In the genomic region with DNA sequence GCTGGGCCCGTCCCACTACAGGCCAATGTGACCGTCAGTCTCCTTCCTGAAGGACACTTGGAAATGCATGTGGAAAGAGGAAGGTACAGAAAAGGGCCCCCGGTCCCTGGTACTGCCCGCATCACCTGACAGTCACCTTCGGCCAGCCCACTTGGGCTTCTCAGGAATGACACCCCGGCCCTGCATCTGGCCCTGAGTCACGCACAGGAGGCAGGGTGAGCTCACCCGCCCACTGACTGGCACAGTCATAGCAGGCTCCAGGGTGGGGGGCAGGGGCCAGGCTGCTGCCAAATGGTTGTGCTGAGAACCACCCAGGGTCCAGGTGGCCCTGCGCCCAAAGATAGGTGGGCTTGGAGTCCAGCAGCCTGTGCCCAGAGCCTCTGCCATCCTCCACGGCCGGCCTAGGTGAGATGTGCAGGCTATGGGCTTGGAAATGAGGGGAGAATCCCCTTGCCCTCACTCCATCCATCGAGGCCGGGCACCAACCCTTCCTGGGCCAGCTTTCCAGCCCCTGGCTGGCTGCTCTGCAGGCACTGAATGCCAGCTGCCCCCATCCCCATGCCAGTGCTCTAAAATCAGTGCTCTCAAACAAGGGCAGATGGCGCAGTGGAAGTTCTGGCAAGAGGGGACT, we compare ENCODE assay signal across 10 cellular contexts. TPM values are rescaled to one million over a fixed set of nuclear protein-coding genes. Genes with fewer than 3 reads are reported as not detected.
DNase-seq lines count a peak whose midpoint lies in the region; ATAC-seq and TF ChIP-seq lines count a peak whose summit lies in the region.
"Had no signal": no experiment of that assay in that cellular context is flagged by ENCODE, and none has a peak within 500 bp of the region (broad histone marks: within the 10 kb centered on the region; RNA-seq: fewer than 3 reads in every experiment).

No MANE protein-coding gene starts in this region.

- intact Hi-C loops in aorta (cut with DNase I), result no loop called here

- TF ChIP-seq POLR2A in Peyer's patch (IDR thresholded peaks at IDR 0.05), result no peak

- DNase-seq in stimulated activated CD4-positive, alpha-beta T cell treated with anti-CD3 and anti-CD28 coated beads, Interleukin-1b, Interleukin-23, amount 100 ng/mL, for 48 hours, result peak; percentile 49
- DNase-seq in stimulated activated CD4-positive, alpha-beta T cell treated with anti-CD3 and anti-CD28 coated beads, Interleukin-4, amount 100 ng/mL, for 1 hour, result no peak
- DNase-seq in RKO (ENCODE audit: low spot score) (peak; percentile 82), hepatic stellate cell (ENCODE audit: low spot score) (peak; percentile 55), aorta (peak; percentile 40 to 72), NCI-H446 (lab: John Stamatoyannopoulos, UW) (no peak), cortex of kidney (lab: John Stamatoyannopoulos, UW) (no peak), Peyer's patch (no peak)
- DNase-seq: NCI-H526 had no signal

- WGBS in aorta, 2 donors, result 87 to 93% methylated on average over 14 of the region's 14 CpGs

- no peaks in the 10 kb centered on the region for H3K36me3 ChIP-seq in aorta (ENCODE audit: control insufficient read depth in 1 of 2, insufficient read depth in 2 of 2, low read length in 1 of 2)
- no peaks in the 10 kb centered on the region for H3K36me3 ChIP-seq in Peyer's patch

- H3K4me3 ChIP-seq in aorta (ENCODE audit: low read length in 2 of 2) (no peak overlapping the region), Peyer's patch (no peak overlapping the region)

- no peak for ATAC-seq in aorta (ENCODE audit: low FRiP score)

- no peaks in the 10 kb centered on the region for H3K27me3 ChIP-seq in aorta (ENCODE audit: control insufficient read depth in 1 of 2, insufficient read depth in 2 of 2, low read length in 1 of 2)
- peaks cover 0 to 5% of the 10 kb centered on the region in 2 donors for H3K27me3 ChIP-seq in Peyer's patch

- H3K4me1 ChIP-seq in aorta (ENCODE audit: control insufficient read depth in 1 of 2, insufficient read depth in 2 of 2, low read length in 2 of 2), result no peaks in the 10 kb centered on the region
- H3K4me1 ChIP-seq in Peyer's patch, result peaks cover 0 to 8% (median 2%) of the 10 kb centered on the region in 4 donors

- no peak for TF ChIP-seq CTCF in Peyer's patch (IDR thresholded peaks at IDR 0.05)

- H3K9me3 ChIP-seq in aorta (ENCODE audit: control insufficient read depth, low read length), result no peaks in the 10 kb centered on the region
- H3K9me3 ChIP-seq in Peyer's patch, result no peaks in the 10 kb centered on the region

- H3K27ac ChIP-seq in aorta (ENCODE audit: low read depth in 1 of 2, low read length in 2 of 2), result no peak overlapping the region
- no peak overlapping the region for H3K27ac ChIP-seq in Peyer's patch

RNA-seq across cellular contexts. Expression of a gene that starts 14.1 kb away (rescaled TPM):
- total RNA-seq in aorta (not detected), Peyer's patch (10 to 100 TPM in 1 of 4 donors, 1 to 10 TPM in 2, not detected in 1; 1.1 to 10.0 (median 3.4) TPM)
- not detected for polyA plus RNA-seq in aorta
- total RNA-seq: endothelial cell of umbilical vein had no signal
- polyA plus RNA-seq: endothelial cell of umbilical vein had no signal

RNA-seq across cellular contexts. Expression of a gene that starts 44.2 kb away (rescaled TPM):
- total RNA-seq in aorta (10 to 100 TPM; 16.1 to 22.4 TPM), Peyer's patch (10 to 100 TPM; 28.1 to 66.0 (median 52.1) TPM)
- polyA plus RNA-seq in aorta, result 10 to 100 TPM; 20.4 to 33.1 TPM

Comparison
In these comparisons a context has a peak if more than half of its experiments do, and no peak if none do; other contexts are left out.
1. DNase-seq: peak in stimulated activated CD4-positive, alpha-beta T cell treated with anti-CD3 and anti-CD28 coated beads, Interleukin-1b, Interleukin-23, amount 100 ng/mL, for 48 hours (single experiment), RKO (single experiment), hepatic stellate cell (single experiment) and aorta (2 of 2); none in stimulated activated CD4-positive, alpha-beta T cell treated with anti-CD3 and anti-CD28 coated beads, Interleukin-4, amount 100 ng/mL, for 1 hour (single experiment), NCI-H446 (0 of 2), cortex of kidney (single experiment) and Peyer's patch (0 of 3).